24 cellular contexts compared by ENCODE assay signal in genomic region chr3:40281995-40282394, GRCh38.
"Had no signal": no experiment of that assay in that cellular context is flagged by ENCODE, and none has a peak within 500 bp of the region (broad histone marks: within the 10 kb centered on the region; RNA-seq: fewer than 3 reads in every experiment).

No MANE protein-coding gene starts in this region.

- H3K4me3 ChIP-seq: neural progenitor cell, ovary, psoas muscle, right lobe of liver, sigmoid colon, stomach, thoracic aorta, thyroid gland, tibial nerve, upper lobe of left lung, vagina had no signal

- H3K4me1 ChIP-seq: neural progenitor cell, parathyroid adenoma, psoas muscle, right lobe of liver, sigmoid colon, stomach, thyroid gland, tibial nerve, upper lobe of left lung, vagina had no signal

- H2AFZ ChIP-seq: neural progenitor cell, parathyroid adenoma had no signal

- H3K27me3 ChIP-seq: neural progenitor cell, ovary, right lobe of liver, sigmoid colon, stomach, thyroid gland, tibial nerve, upper lobe of left lung, vagina had no signal

- H3K27ac ChIP-seq: neural progenitor cell, ovary, parathyroid adenoma, psoas muscle, right lobe of liver, sigmoid colon, stomach, thoracic aorta, thyroid gland, tibial nerve, upper lobe of left lung, vagina had no signal

- DNase-seq: natural killer cell; occipital lobe; ovary; posterior cingulate gyrus; psoas muscle; right cardiac atrium; right lobe of liver; sigmoid colon; small intestine; stimulated activated CD4-positive, alpha-beta T cell treated with anti-CD3 and anti-CD28 coated beads, Interleukin-15, amount 100 ng/mL, for 24 hours; stimulated activated CD4-positive, alpha-beta T cell treated with anti-CD3 and anti-CD28 coated beads, Interleukin-2, amount 100 ng/mL, for 24 hours; stimulated activated CD4-positive, alpha-beta T cell treated with anti-CD3 and anti-CD28 coated beads, Interleukin-2, amount 100 ng/mL, for 48 hours; stimulated activated CD4-positive, alpha-beta T cell treated with anti-CD3 and anti-CD28 coated beads, Interleukin-4, amount 100 ng/mL, for 24 hours; stimulated activated naive B cell treated with anti-CD40 and anti-IgM and Interleukin-4, amounts not matched to agents 10 μg/mL and 1 μg/mL and 100 μg/mL, for 72 hours; stimulated activated naive CD4-positive, alpha-beta T cell treated with Interleukin-2 at 50 U/mL for 16 hours; stomach; thyroid gland; trophoblast cell; upper lobe of left lung had no signal

- H3K4me2 ChIP-seq: neural progenitor cell had no signal

- H3K9ac ChIP-seq: neural progenitor cell, parathyroid adenoma had no signal

- H3K79me2 ChIP-seq: parathyroid adenoma had no signal

- H3K36me3 ChIP-seq: neural progenitor cell, ovary, right lobe of liver, sigmoid colon, stomach, thoracic aorta, thyroid gland, tibial nerve, upper lobe of left lung, vagina had no signal

- H3K9me3 ChIP-seq: ovary, right lobe of liver, stomach, thyroid gland, upper lobe of left lung, vagina had no signal
